In genomic region chr11:92728628-92729027, GRCh38 we compare ENCODE assay signal across 2 cellular contexts.
TF ChIP-seq lines count a peak whose summit lies in the region.

No MANE protein-coding gene starts in this region.

TF ChIP-seq in HEK293T, 16 proteins besides CTCF, POLR2A, EP300 and RAD21:
- TF ChIP-seq NFRKB (IDR thresholded peaks at IDR 0.05) (no peak), CTBP1 (IDR thresholded peaks at IDR 0.05; ENCODE audit: borderline replicate concordance) (peak; percentile 78), ARNT (IDR thresholded peaks at IDR 0.05) (no peak), SUZ12 (IDR thresholded peaks at IDR 0.05) (no peak), ZNF384 (IDR thresholded peaks at IDR 0.05) (no peak), HDGF (IDR thresholded peaks at IDR 0.05; ENCODE audit: borderline replicate concordance) (no peak), FOXA1 (IDR thresholded peaks at IDR 0.05) (no peak)
- TF ChIP-seq, protein P1, sequence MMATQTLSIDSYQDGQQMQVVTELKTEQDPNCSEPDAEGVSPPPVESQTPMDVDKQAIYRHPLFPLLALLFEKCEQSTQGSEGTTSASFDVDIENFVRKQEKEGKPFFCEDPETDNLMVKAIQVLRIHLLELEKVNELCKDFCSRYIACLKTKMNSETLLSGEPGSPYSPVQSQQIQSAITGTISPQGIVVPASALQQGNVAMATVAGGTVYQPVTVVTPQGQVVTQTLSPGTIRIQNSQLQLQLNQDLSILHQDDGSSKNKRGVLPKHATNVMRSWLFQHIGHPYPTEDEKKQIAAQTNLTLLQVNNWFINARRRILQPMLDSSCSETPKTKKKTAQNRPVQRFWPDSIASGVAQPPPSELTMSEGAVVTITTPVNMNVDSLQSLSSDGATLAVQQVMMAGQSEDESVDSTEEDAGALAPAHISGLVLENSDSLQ (IDR thresholded peaks at IDR 0.05), result peak; percentile 42

TF ChIP-seq in H1, 55 proteins besides CTCF, POLR2A, EP300 and RAD21:
- TF ChIP-seq JUN (IDR thresholded peaks at IDR 0.05; ENCODE audit: low read depth, low read length) (no peak), RBBP5 (IDR thresholded peaks at IDR 0.05; ENCODE audit: borderline replicate concordance, low read depth, low read length) (no peak), FOSL1 (IDR thresholded peaks at IDR 0.05; ENCODE audit: insufficient read depth, low read depth, low read length) (no peak), SIRT6 (IDR thresholded peaks at IDR 0.05; ENCODE audit: low read length) (no peak)
TF ChIP-seq in H1: peak in this region for 0.
